In genomic region chr12:57240069-57240921, GRCh38 we compare ENCODE assay signal across 8 cellular contexts. TPM values are rescaled to one million over a fixed set of nuclear protein-coding genes. Genes with fewer than 3 reads are reported as not detected.
A peak's percentile ranks its signal among the peaks of the same experiment; 100 is the strongest.
DNase-seq lines count a peak whose midpoint lies in the region; ATAC-seq and TF ChIP-seq lines count a peak whose summit lies in the region.

No MANE protein-coding gene starts in this region.

- TF ChIP-seq CTCF in AG10803 (conservative IDR thresholded peaks at IDR 0.05; ENCODE audit: low read length) (peak; percentile 16; the same call in 1 of the 2 replicates), GM23338 (conservative IDR thresholded peaks at IDR 0.05; ENCODE audit: low read depth in 2 of 2) (0 out of 4 replicates have a peak, but pooled peaks of 1 of the 2 experiments have one; percentile 0), endodermal cell (conservative IDR thresholded peaks at IDR 0.05) (no peak)

- peaks cover 48% of the 10 kb centered on the region for H3K4me1 ChIP-seq in GM23338 (ENCODE audit: insufficient read depth)
- H3K4me1 ChIP-seq in endodermal cell (ENCODE audit: control insufficient read depth, insufficient read depth, low read length): peaks cover 6% of the 10 kb centered on the region
- peaks cover 15 to 72% of the 10 kb centered on the region in 2 donors for H3K4me1 ChIP-seq in muscle layer of duodenum (ENCODE audit: control insufficient read depth in 1 of 2, insufficient read depth in 2 of 2, low read length in 2 of 2)

- POLR2A ChIA-PET in activated CD8-positive, alpha-beta T cell treated with anti-CD3 and anti-CD28 coated beads, Interleukin-2, amount 10 ng/mL, durations not matched to agents 7 days and 5 days (lab: Charles Lee): interaction anchor here (0.6 to 3.4 kb wide), 3 partner anchors 11 to 142 kb away, joined by 4 to 11 read pairs (median 5); partner anchors contain the start of gene SHMT2

- no peaks in the 10 kb centered on the region for H3K9me3 ChIP-seq in endodermal cell (ENCODE audit: control insufficient read depth, low read length)
- H3K9me3 ChIP-seq in muscle layer of duodenum (ENCODE audit: control insufficient read depth in 1 of 2, low read length in 2 of 2): no peaks in the 10 kb centered on the region

- peaks cover 68% of the 10 kb centered on the region for H3K4me1 Mint-ChIP-seq in GM23338
- peaks cover 85% of the 10 kb centered on the region for H3K4me1 Mint-ChIP-seq in activated CD8-positive, alpha-beta T cell treated with anti-CD3 and anti-CD28 coated beads, Interleukin-2, amount 10 ng/mL, durations not matched to agents 7 days and 5 days (ENCODE audit: low read depth)
- H3K4me1 Mint-ChIP-seq in endodermal cell: peaks cover 31% of the 10 kb centered on the region
- H3K4me1 Mint-ChIP-seq in stimulated activated naive CD8-positive, alpha-beta T cell treated with anti-CD3 and anti-CD28 coated beads, Interleukin-15, amount 100 ng/mL, for 72 hours: peaks cover 90% of the 10 kb centered on the region

- H3F3A ChIP-seq in GM23338 (replicated peaks; ENCODE audit: low read depth): peaks cover 16% of the 10 kb centered on the region

- H3K4me2 ChIP-seq in GM23338: peak overlapping the region; percentile 99

- H3K9me3 Mint-ChIP-seq in GM23338: no peaks in the 10 kb centered on the region; the same call in 2 of the 3 replicates
- no peaks in the 10 kb centered on the region for H3K9me3 Mint-ChIP-seq in activated CD8-positive, alpha-beta T cell treated with anti-CD3 and anti-CD28 coated beads, Interleukin-2, amount 10 ng/mL, durations not matched to agents 7 days and 5 days (ENCODE audit: insufficient read depth)
- H3K9me3 Mint-ChIP-seq in endodermal cell: no peaks in the 10 kb centered on the region
- H3K9me3 Mint-ChIP-seq in stimulated activated naive CD8-positive, alpha-beta T cell treated with anti-CD3 and anti-CD28 coated beads, Interleukin-15, amount 100 ng/mL, for 72 hours: no peaks in the 10 kb centered on the region

- H3K4me3 ChIP-seq in AG10803 (ENCODE audit: low read length) (peak overlapping the region; percentile 86), GM23338 (peak overlapping the region; percentile 85), endodermal cell (ENCODE audit: low read length) (peak overlapping the region; percentile 67), muscle layer of duodenum (ENCODE audit: low read depth in 1 of 2, low read length in 2 of 2) (peak overlapping the region; percentile 56 to 71)

- H3K36me3 Mint-ChIP-seq in GM23338 (ENCODE audit: low read depth) (peaks cover 3% of the 10 kb centered on the region; the same call in 2 of the 3 replicates), endodermal cell (ENCODE audit: low read depth) (no peaks in the 10 kb centered on the region)
- peaks cover 11% of the 10 kb centered on the region for H3K36me3 Mint-ChIP-seq in activated CD8-positive, alpha-beta T cell treated with anti-CD3 and anti-CD28 coated beads, Interleukin-2, amount 10 ng/mL, durations not matched to agents 7 days and 5 days (ENCODE audit: low read depth)

- H3K36me3 ChIP-seq in GM23338 (ENCODE audit: insufficient read depth) (no peaks in the 10 kb centered on the region), endodermal cell (ENCODE audit: control insufficient read depth, insufficient read depth, low read length) (no peaks in the 10 kb centered on the region), muscle layer of duodenum (ENCODE audit: control insufficient read depth in 1 of 2, insufficient read depth in 2 of 2, low read length in 2 of 2) (no peaks in the 10 kb centered on the region)

- peak overlapping the region; percentile 15 for H3K9ac ChIP-seq in endodermal cell (ENCODE audit: extremely low read depth, low read length, poor library complexity, severe bottlenecking)

- WGBS in endodermal cell (ENCODE audit: insufficient coverage in 1 of 2, insufficient read length in 1 of 2), 2 experiments: 0 to 2% methylated on average over 20 to 72 of the region's 72 CpGs

- CTCF ChIA-PET in activated CD8-positive, alpha-beta T cell treated with anti-CD3 and anti-CD28 coated beads, Interleukin-2, amount 10 ng/mL, durations not matched to agents 7 days and 5 days (lab: Charles Lee): interaction anchor here (0.6 to 12.3 kb wide), 13 partner anchors 8 to 637 kb away, joined by 3 to 389 read pairs (median 4); partner anchors contain the start of genes GLI1, INHBE, SHMT2 and STAC3

- no peak overlapping the region for H3K27ac ChIP-seq in GM23338 (ENCODE audit: low read depth)
- peak overlapping the region; percentile 92 for H3K27ac ChIP-seq in endodermal cell (ENCODE audit: low read depth, low read length)
- no peak overlapping the region for H3K27ac ChIP-seq in muscle layer of duodenum (ENCODE audit: low read length)

- H2AFZ ChIP-seq in GM23338: peak overlapping the region; percentile 96

- DNase-seq in AG10803 (ENCODE audit: low read depth) (peak; percentile 69), GM23338 (ENCODE audit: low spot score) (peak; percentile 67), NCI-H510A (lab: John Stamatoyannopoulos, UW) (peak; percentile 58), endodermal cell (peak; percentile 83)
- DNase-seq in activated CD8-positive, alpha-beta T cell treated with anti-CD3 and anti-CD28 coated beads, Interleukin-2, amount 10 ng/mL, durations not matched to agents 7 days and 5 days: peak; percentile 72
- peak; percentile 77 to 83 for DNase-seq in stimulated activated naive CD8-positive, alpha-beta T cell treated with anti-CD3 and anti-CD28 coated beads, Interleukin-15, amount 100 ng/mL, for 72 hours

- H3K4me3 Mint-ChIP-seq in GM23338 (peak overlapping the region; percentile 79), endodermal cell (peak overlapping the region; percentile 40)
- H3K4me3 Mint-ChIP-seq in activated CD8-positive, alpha-beta T cell treated with anti-CD3 and anti-CD28 coated beads, Interleukin-2, amount 10 ng/mL, durations not matched to agents 7 days and 5 days: peak overlapping the region; percentile 83
- peak overlapping the region; percentile 95 to 97 for H3K4me3 Mint-ChIP-seq in stimulated activated naive CD8-positive, alpha-beta T cell treated with anti-CD3 and anti-CD28 coated beads, Interleukin-15, amount 100 ng/mL, for 72 hours

- no peaks in the 10 kb centered on the region for H3K9me2 ChIP-seq in GM23338 (ENCODE audit: insufficient read depth)

- H3K27ac Mint-ChIP-seq in GM23338: no peak overlapping the region
- H3K27ac Mint-ChIP-seq in activated CD8-positive, alpha-beta T cell treated with anti-CD3 and anti-CD28 coated beads, Interleukin-2, amount 10 ng/mL, durations not matched to agents 7 days and 5 days: peak overlapping the region; percentile 68
- H3K27ac Mint-ChIP-seq in endodermal cell: peak overlapping the region; percentile 78
- H3K27ac Mint-ChIP-seq in stimulated activated naive CD8-positive, alpha-beta T cell treated with anti-CD3 and anti-CD28 coated beads, Interleukin-15, amount 100 ng/mL, for 72 hours: peak overlapping the region; percentile 95 to 99

- H3K27me3 Mint-ChIP-seq in GM23338 (ENCODE audit: insufficient read depth, low read depth, poor library complexity) (peaks cover 93% of the 10 kb centered on the region), endodermal cell (ENCODE audit: insufficient read depth) (peaks cover 95% of the 10 kb centered on the region)
- H3K27me3 Mint-ChIP-seq in activated CD8-positive, alpha-beta T cell treated with anti-CD3 and anti-CD28 coated beads, Interleukin-2, amount 10 ng/mL, durations not matched to agents 7 days and 5 days (ENCODE audit: low read depth): peaks cover 43% of the 10 kb centered on the region
- H3K27me3 Mint-ChIP-seq in stimulated activated naive CD8-positive, alpha-beta T cell treated with anti-CD3 and anti-CD28 coated beads, Interleukin-15, amount 100 ng/mL, for 72 hours: peaks cover 85% of the 10 kb centered on the region

- no peak for ATAC-seq in GM23338
- ATAC-seq in activated CD8-positive, alpha-beta T cell treated with anti-CD3 and anti-CD28 coated beads, Interleukin-2, amount 10 ng/mL, durations not matched to agents 7 days and 5 days: peak; percentile 31
- peak; percentile 32 for ATAC-seq in stimulated activated naive CD8-positive, alpha-beta T cell treated with anti-CD3 and anti-CD28 coated beads, Interleukin-15, amount 100 ng/mL, for 72 hours
- no peak for ATAC-seq in HG03521 (IDR thresholded peaks at IDR 0.05; ENCODE audit: unreplicated experiment)

- no peaks in the 10 kb centered on the region for H3K79me2 ChIP-seq in GM23338 (replicated peaks; ENCODE audit: insufficient read depth)

- no peaks in the 10 kb centered on the region; the same call in 1 of the 2 replicates for H4K20me1 ChIP-seq in GM23338 (replicated peaks; ENCODE audit: insufficient read depth)

- peaks cover 89% of the 10 kb centered on the region for H3K27me3 ChIP-seq in GM23338 (ENCODE audit: insufficient read depth)
- peaks cover 88% of the 10 kb centered on the region for H3K27me3 ChIP-seq in endodermal cell (ENCODE audit: control insufficient read depth, insufficient read depth, low read length, poor library complexity, severe bottlenecking)
- H3K27me3 ChIP-seq in muscle layer of duodenum (ENCODE audit: low read depth, low read length): peaks cover 71% of the 10 kb centered on the region

TF ChIP-seq in GM23338, 12 proteins besides CTCF, POLR2A, EP300 and RAD21 (continues in another document):
- TF ChIP-seq CREB1 (CRISPR knock-in tag; IDR thresholded peaks at IDR 0.05; ENCODE audit: low read depth) (peak; percentile 39; the same call in 1 of the 2 replicates), EZH2phosphoT487 (IDR thresholded peaks at IDR 0.05; ENCODE audit: unreplicated experiment) (no peak), EZH2 (IDR thresholded peaks at IDR 0.05; ENCODE audit: low read depth, unreplicated experiment) (no peak)

RNA-seq across cellular contexts. Expression of gene STAC3, which starts 10.7 kb away (rescaled TPM):
- total RNA-seq in GM23338 (2014; rRNA removed; shearing (Covaris generic)): 1.2 and 3.0 TPM in 2 replicates
- polyA plus RNA-seq in GM23338 (2016; fragmentation: Nextera tagmentation; extraction: Ambion mirVana): 0.48 and 0.59 TPM in 2 replicates
- 1 to 10 TPM; 7.5 to 9.9 TPM for total RNA-seq in activated CD8-positive, alpha-beta T cell treated with anti-CD3 and anti-CD28 coated beads, Interleukin-2, amount 10 ng/mL, durations not matched to agents 7 days and 5 days
- 1 to 10 TPM; 5.9 to 6.8 TPM for total RNA-seq in endodermal cell
- 2.5 TPM for polyA plus RNA-seq in endodermal cell (2013, experiment 1 of 2)
- polyA plus RNA-seq in endodermal cell (2013, experiment 2 of 2): 1.9 TPM

RNA-seq across cellular contexts. Expression of gene SHMT2, which starts 10.8 kb away (rescaled TPM):
- total RNA-seq in GM23338 (2014; rRNA removed; shearing (Covaris generic)): 363 and 387 TPM in 2 replicates
- polyA plus RNA-seq in GM23338 (2016; fragmentation: Nextera tagmentation; extraction: Ambion mirVana): 125 and 131 TPM in 2 replicates
- 100 to 1,000 TPM; 194 to 208 TPM for total RNA-seq in activated CD8-positive, alpha-beta T cell treated with anti-CD3 and anti-CD28 coated beads, Interleukin-2, amount 10 ng/mL, durations not matched to agents 7 days and 5 days
- total RNA-seq in endodermal cell: 100 to 1,000 TPM in 1 of 2 donors, 10 to 100 TPM in 1; 76.7 to 134 TPM
- 141 TPM for polyA plus RNA-seq in endodermal cell (2013, experiment 1 of 2)
- 96.2 TPM for polyA plus RNA-seq in endodermal cell (2013, experiment 2 of 2)

RNA-seq across cellular contexts. Expression of gene NXPH4, which starts 23.7 kb away (rescaled TPM):
- total RNA-seq in GM23338 (2014; rRNA removed; shearing (Covaris generic)): 1.5 and 4.5 TPM in 2 replicates
- 0.89 and 1.1 TPM in 2 replicates for polyA plus RNA-seq in GM23338 (2016; fragmentation: Nextera tagmentation; extraction: Ambion mirVana)
- total RNA-seq in activated CD8-positive, alpha-beta T cell treated with anti-CD3 and anti-CD28 coated beads, Interleukin-2, amount 10 ng/mL, durations not matched to agents 7 days and 5 days: under 1 TPM; 0.39 to 0.40 TPM
- 1 to 10 TPM in 1 of 2 donors, under 1 TPM in 1; 0.31 to 1.1 TPM for total RNA-seq in endodermal cell
- polyA plus RNA-seq in endodermal cell (2013, experiment 1 of 2): 7.8 TPM
- 6.4 TPM for polyA plus RNA-seq in endodermal cell (2013, experiment 2 of 2)

Comparison
In these comparisons a context has a peak if more than half of its experiments do, and no peak if none do; other contexts are left out.
1. ATAC-seq: peak in activated CD8-positive, alpha-beta T cell treated with anti-CD3 and anti-CD28 coated beads, Interleukin-2, amount 10 ng/mL, durations not matched to agents 7 days and 5 days (single experiment) and stimulated activated naive CD8-positive, alpha-beta T cell treated with anti-CD3 and anti-CD28 coated beads, Interleukin-15, amount 100 ng/mL, for 72 hours (single experiment); none in GM23338 (single experiment) and HG03521 (single experiment).
2. H3K4me3 Mint-ChIP-seq: peak in every context shown above with its lines; median percentile 96 in stimulated activated naive CD8-positive, alpha-beta T cell treated with anti-CD3 and anti-CD28 coated beads, Interleukin-15, amount 100 ng/mL, for 72 hours; 83 in activated CD8-positive, alpha-beta T cell treated with anti-CD3 and anti-CD28 coated beads, Interleukin-2, amount 10 ng/mL, durations not matched to agents 7 days and 5 days; 79 in GM23338; 40 in endodermal cell.
3. Peak in every context shown above with its lines, with median percentiles within 50 percentile points of each other: DNase-seq and H3K4me3 ChIP-seq.